Comparison of ENCODE assay signal across 30 cellular contexts in the genomic region with DNA sequence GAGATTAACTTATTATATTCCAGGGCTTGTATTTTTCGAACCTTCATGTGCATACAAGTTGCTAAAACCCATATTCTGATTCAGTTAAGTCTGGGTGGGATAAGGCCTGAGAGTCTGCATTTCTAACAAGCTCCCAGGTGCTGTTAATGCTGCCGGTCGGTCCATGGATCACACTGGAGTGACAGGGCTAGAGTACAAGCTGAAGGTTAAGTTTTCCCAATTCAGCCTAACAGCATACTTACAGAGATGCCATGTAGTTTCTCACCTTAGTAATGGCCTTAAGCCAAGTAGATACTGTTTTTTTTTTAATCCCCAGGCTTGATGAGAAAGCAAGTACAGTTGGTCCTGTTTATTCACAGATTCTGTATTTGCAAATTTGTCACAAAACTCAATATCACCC.
"Had no signal": no experiment of that assay in that cellular context is flagged by ENCODE, and none has a peak within 500 bp of the region (broad histone marks: within the 10 kb centered on the region; RNA-seq: fewer than 3 reads in every experiment).

No MANE protein-coding gene starts in this region.

- H3K27ac Mint-ChIP-seq: activated CD4-positive, alpha-beta T cell treated with anti-CD3 and anti-CD28 coated beads, Interleukin-2, amount 10 ng/mL, durations not matched to agents 24 days and 14 days; activated CD8-positive, alpha-beta T cell treated with anti-CD3 and anti-CD28 coated beads, Interleukin-2, amount 10 ng/mL, durations not matched to agents 7 days and 5 days; activated naive CD8-positive, alpha-beta T cell treated with anti-CD3 and anti-CD28 coated beads, Interleukin-2, amount 10 ng/mL, durations not matched to agents 7 days and 5 days; activated T-cell treated with anti-CD3 and anti-CD28 coated beads, Interleukin-2, amount 50 U/mL, for 24 hours; activated T-helper 2 cell treated with anti-CD3 and anti-CD28 coated beads, Interferon-gamma antibody, Interleukin-2, Interleukin-4, amounts not matched to agents 10 μg/mL and 5 μg/mL and 100 μg/mL, durations not matched to agents 14 hours and 24 hours and 36 hours had no signal

- H3K27me3 ChIP-seq: ascending aorta, Peyer's patch, SJSA1 had no signal

- H3K27ac ChIP-seq: ascending aorta, KMS-11, Peyer's patch, SJSA1, WERI-Rb-1 had no signal

- H3K4me2 ChIP-seq: KMS-11 had no signal

- DNase-seq: activated CD4-positive, alpha-beta T cell treated with anti-CD3 and anti-CD28 coated beads, Interleukin-2, amount 10 ng/mL, durations not matched to agents 24 days and 14 days; activated CD4-positive, alpha-beta T cell treated with anti-CD3 and anti-CD28 coated beads, Interleukin-2, amount 50 U/mL, for 4 hours; activated CD8-positive, alpha-beta T cell treated with anti-CD3 and anti-CD28 coated beads, Interleukin-2, amount 10 ng/mL, durations not matched to agents 7 days and 5 days; activated gamma-delta T cell; activated naive CD4-positive, alpha-beta T cell treated with Interleukin-2 at 50 U/mL for 16 hours; activated naive CD8-positive, alpha-beta T cell treated with anti-CD3 and anti-CD28 coated beads, Interleukin-2, amount 10 ng/mL, durations not matched to agents 7 days and 5 days; activated T-cell treated with anti-CD3 and anti-CD28 coated beads, Interleukin-2, amount 50 U/mL, for 24 hours; amygdala; NCI-H1105 treated with DMSO at 0.1 percent for 48 hours; NCI-H1436; NCI-H1694; NCI-H1930; NCI-H2081 treated with DMSO at 0.1 percent for 48 hours; NCI-H345; NCI-H524 treated with DMSO at 0.1 percent for 48 hours; NCI-H748 treated with DMSO at 0.1 percent for 48 hours; NK-92 treated with Interleukin-12 subunit alpha and Interleukin-12 subunit beta, amount 100 ng/mL, for 24 hours; Peyer's patch; RPMI8226; SHP77 treated with DMSO at 0.1 percent for 48 hours; SW 1271; T-helper 1 cell; T-helper 2 cell; T-helper 9 cell; WERI-Rb-1 had no signal

- H3K36me3 ChIP-seq: ascending aorta, Peyer's patch, SJSA1, WERI-Rb-1 had no signal

- ATAC-seq: activated CD8-positive, alpha-beta T cell treated with anti-CD3 and anti-CD28 coated beads, Interleukin-2, amount 10 ng/mL, durations not matched to agents 7 days and 5 days had no signal

- H3K9me3 Mint-ChIP-seq: activated CD4-positive, alpha-beta T cell treated with anti-CD3 and anti-CD28 coated beads, Interleukin-2, amount 10 ng/mL, durations not matched to agents 24 days and 14 days; activated naive CD4-positive, alpha-beta T cell treated with anti-CD3 and anti-CD28 coated beads, Interleukin-2, amount 50 U/mL, for 24 hours; activated naive CD8-positive, alpha-beta T cell treated with anti-CD3 and anti-CD28 coated beads, Interleukin-2, amount 10 ng/mL, durations not matched to agents 7 days and 5 days; activated T-helper 2 cell treated with anti-CD3 and anti-CD28 coated beads, Interferon-gamma antibody, Interleukin-2, Interleukin-4, amounts not matched to agents 10 μg/mL and 5 μg/mL and 100 μg/mL, durations not matched to agents 14 hours and 24 hours and 36 hours had no signal

- H3K36me3 Mint-ChIP-seq: activated naive CD4-positive, alpha-beta T cell treated with anti-CD3 and anti-CD28 coated beads, Interleukin-2, amount 50 U/mL, for 24 hours; activated naive CD8-positive, alpha-beta T cell treated with anti-CD3 and anti-CD28 coated beads, Interleukin-2, amount 10 ng/mL, durations not matched to agents 7 days and 5 days had no signal

- H3K27me3 Mint-ChIP-seq: activated CD4-positive, alpha-beta T cell treated with anti-CD3 and anti-CD28 coated beads, Interleukin-2, amount 10 ng/mL, durations not matched to agents 24 days and 14 days; activated naive CD4-positive, alpha-beta T cell treated with anti-CD3 and anti-CD28 coated beads, Interleukin-2, amount 50 U/mL, for 24 hours; activated naive CD8-positive, alpha-beta T cell treated with anti-CD3 and anti-CD28 coated beads, Interleukin-2, amount 10 ng/mL, durations not matched to agents 7 days and 5 days; activated T-cell treated with anti-CD3 and anti-CD28 coated beads, Interleukin-2, amount 50 U/mL, for 24 hours had no signal

- H3K4me3 Mint-ChIP-seq: activated CD4-positive, alpha-beta T cell treated with anti-CD3 and anti-CD28 coated beads, Interleukin-2, amount 10 ng/mL, durations not matched to agents 24 days and 14 days; activated CD8-positive, alpha-beta T cell treated with anti-CD3 and anti-CD28 coated beads, Interleukin-2, amount 10 ng/mL, durations not matched to agents 7 days and 5 days; activated naive CD4-positive, alpha-beta T cell treated with anti-CD3 and anti-CD28 coated beads, Interleukin-2, amount 50 U/mL, for 24 hours; activated naive CD8-positive, alpha-beta T cell treated with anti-CD3 and anti-CD28 coated beads, Interleukin-2, amount 10 ng/mL, durations not matched to agents 7 days and 5 days; activated T-cell treated with anti-CD3 and anti-CD28 coated beads, Interleukin-2, amount 50 U/mL, for 24 hours had no signal

- H3K4me1 Mint-ChIP-seq: activated CD4-positive, alpha-beta T cell treated with anti-CD3 and anti-CD28 coated beads, Interleukin-2, amount 10 ng/mL, durations not matched to agents 24 days and 14 days; activated naive CD4-positive, alpha-beta T cell treated with anti-CD3 and anti-CD28 coated beads, Interleukin-2, amount 50 U/mL, for 24 hours; activated naive CD8-positive, alpha-beta T cell treated with anti-CD3 and anti-CD28 coated beads, Interleukin-2, amount 10 ng/mL, durations not matched to agents 7 days and 5 days had no signal

- H3K9ac ChIP-seq: KMS-11 had no signal

- H3K9me3 ChIP-seq: ascending aorta, Peyer's patch, SJSA1 had no signal

- H3K4me1 ChIP-seq: ascending aorta, Peyer's patch, SJSA1 had no signal

- H3K4me3 ChIP-seq: ascending aorta, Peyer's patch, SJSA1 had no signal
